ENCODE assay signal across 27 cellular contexts in the genomic region with DNA sequence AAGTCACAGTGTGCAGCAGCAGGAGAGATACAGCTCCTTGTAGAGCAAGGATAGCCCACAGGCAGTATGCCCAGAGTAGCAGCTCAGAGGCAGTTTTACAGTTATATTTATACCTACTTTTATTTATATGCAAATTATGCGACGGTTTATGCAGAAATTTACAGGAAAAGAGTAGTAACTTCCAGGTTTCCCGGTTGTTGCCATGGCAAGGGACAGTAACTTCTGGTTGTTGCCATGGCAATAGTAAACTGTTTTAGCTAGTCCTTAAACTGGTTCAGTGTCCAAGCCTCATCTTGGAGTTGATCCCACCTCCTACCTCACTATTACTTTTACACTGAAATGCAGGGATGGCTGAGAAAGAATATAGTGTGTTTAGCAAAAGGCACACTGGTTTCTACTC.
A peak's percentile ranks its signal among the peaks of the same experiment; 100 is the strongest.
DNase-seq lines count a peak whose midpoint lies in the region; FAIRE-seq lines count a peak whose summit lies in the region.
"Had no signal": no experiment of that assay in that cellular context is flagged by ENCODE, and none has a peak within 500 bp of the region (broad histone marks: within the 10 kb centered on the region; RNA-seq: fewer than 3 reads in every experiment).

No MANE protein-coding gene starts in this region.

- no peak overlapping the region for H4K8ac ChIP-seq in mesendoderm (ENCODE audit: low read depth, low read length)

- no peaks in the 10 kb centered on the region for H3K79me2 ChIP-seq in GM23248 (ENCODE audit: insufficient read depth)
- H3K79me2 ChIP-seq in mesendoderm (ENCODE audit: control insufficient read depth, insufficient read depth, low read length), result no peaks in the 10 kb centered on the region
- H3K79me2 ChIP-seq: parathyroid adenoma had no signal

- H4K5ac ChIP-seq in mesendoderm (ENCODE audit: low read length), result no peak overlapping the region

- H3K27me3 ChIP-seq in GM23248 (replicated peaks; ENCODE audit: insufficient read depth) (0 out of 2 replicates have a peak, but pooled peaks cover 6% of the 10 kb centered on the region), mesendoderm (ENCODE audit: insufficient read depth, low read length, poor library complexity) (no peaks in the 10 kb centered on the region)
- H3K27me3 ChIP-seq: ascending aorta, right atrium auricular region, transverse colon had no signal

- H3K27ac ChIP-seq in GM23248, result no peak overlapping the region
- H3K27ac ChIP-seq in mesendoderm (ENCODE audit: low read depth, low read length), result no peak overlapping the region
- H3K27ac ChIP-seq: ascending aorta, parathyroid adenoma, right atrium auricular region, transverse colon had no signal

- no peaks in the 10 kb centered on the region for H4K20me1 ChIP-seq in GM23248 (ENCODE audit: insufficient read depth)

- H2BK15ac ChIP-seq in mesendoderm (replicated peaks; ENCODE audit: low read depth), result no peak overlapping the region

- H3K4me3 ChIP-seq in GM23248 (no peak overlapping the region), mesendoderm (ENCODE audit: low read length) (no peak overlapping the region)
- H3K4me3 ChIP-seq: ascending aorta, GM12878, right atrium auricular region, transverse colon had no signal

- no peaks in the 10 kb centered on the region for H3K9me3 ChIP-seq in GM23248 (ENCODE audit: low read depth)
- H3K9me3 ChIP-seq: ascending aorta, right atrium auricular region, SK-N-SH, transverse colon had no signal

- no peaks in the 10 kb centered on the region for H3K79me1 ChIP-seq in mesendoderm (ENCODE audit: low read length)

- no peaks in the 10 kb centered on the region for H3K36me3 ChIP-seq in GM23248 (ENCODE audit: low read depth)
- H3K36me3 ChIP-seq in mesendoderm (ENCODE audit: control insufficient read depth, insufficient read depth, low read length), result no peaks in the 10 kb centered on the region
- H3K36me3 ChIP-seq: ascending aorta, right atrium auricular region, transverse colon had no signal

- no peak overlapping the region for H3K56ac ChIP-seq in mesendoderm (ENCODE audit: low read length)

- H3K9ac ChIP-seq in GM23248, result no peak overlapping the region
- no peak overlapping the region for H3K9ac ChIP-seq in mesendoderm (ENCODE audit: low read length)
- H3K9ac ChIP-seq: parathyroid adenoma, SK-N-SH had no signal

- H3K4me1 ChIP-seq in GM23248 (ENCODE audit: insufficient read depth) (peaks cover under 1% of the 10 kb centered on the region), mesendoderm (ENCODE audit: control insufficient read depth, low read depth, low read length) (no peaks in the 10 kb centered on the region)
- H3K4me1 ChIP-seq: ascending aorta, parathyroid adenoma, right atrium auricular region, transverse colon had no signal

- no peak overlapping the region for H3K18ac ChIP-seq in mesendoderm (ENCODE audit: low read length)

- H2BK120ac ChIP-seq in mesendoderm (ENCODE audit: low read depth, low read length), result no peak overlapping the region

- no peak for FAIRE-seq in RCC 7860 (lab: Jason Lieb, UNC)
- FAIRE-seq: endothelial cell of umbilical vein, GM12878 had no signal

- H3K23ac ChIP-seq in mesendoderm (ENCODE audit: low read length), result no peak overlapping the region

- no peak overlapping the region for H3K4ac ChIP-seq in mesendoderm (ENCODE audit: low read depth, low read length)

- H2BK5ac ChIP-seq in mesendoderm (ENCODE audit: low read length), result no peak overlapping the region

- peak; percentile 18 for DNase-seq in GM23248
- DNase-seq in RCC 7860 (ENCODE audit: low spot score), result peak; percentile 22
- DNase-seq in fibroblast of gingiva (ENCODE audit: low read depth), result peak; percentile 39
- peak; percentile 14 for DNase-seq in mesendoderm
- DNase-seq in COLO829 (ENCODE audit: low spot score), result no peak
- no peak for DNase-seq in hepatic stellate cell (ENCODE audit: low spot score)
- DNase-seq in HPDE6-E6E7 (ENCODE audit: extremely low spot score), result no peak
- DNase-seq in activated CD4-positive, alpha-beta T cell treated with anti-CD3 and anti-CD28 coated beads, Interleukin-2, amount 50 U/mL, for 1 hour, result no peak
- DNase-seq: activated gamma-delta T cell; activated naive CD8-positive, alpha-beta T cell treated with anti-CD3 and anti-CD28 coated beads, Interleukin-2, amount 10 ng/mL, durations not matched to agents 7 days and 5 days; activated T-cell treated with anti-CD3 and anti-CD28 coated beads, Interleukin-2, amount 50 U/mL, for 24 hours; cerebellar nuclear complex; H7; mammary epithelial cell; NCI-H1417 treated with DMSO at 0.1 percent for 48 hours; NCI-H2081; NCI-H345; NCI-H748 treated with DMSO at 0.1 percent for 48 hours; SK-N-SH; stimulated activated CD4-positive, alpha-beta T cell treated with anti-CD3 and anti-CD28 coated beads, Interleukin-2, amount 100 ng/mL, for 24 hours; T-helper 17 cell; transverse colon had no signal

- H2AFZ ChIP-seq in GM23248, result no peak overlapping the region
- H2AFZ ChIP-seq: parathyroid adenoma had no signal

- in situ Hi-C loops in GM23248 (cut with MboI), result no loop called here

- WGBS in GM23248 (ENCODE audit: low coverage in 1 of 2, low lambda C conversion rate in 2 of 2, missing lambda C conversion rate in 2 of 2), 2 experiments, result 52 to 66% methylated on average over 3 of the region's 3 CpGs
- WGBS in mesendoderm (ENCODE audit: extremely low coverage, insufficient coverage, low lambda C conversion rate), result no CpG with 5 or more reads among the region's 3 CpGs

- no peaks in the 10 kb centered on the region for H3K9me2 ChIP-seq in GM23248 (ENCODE audit: insufficient read depth)
- H3K9me2 ChIP-seq: SK-N-SH had no signal

- no peak overlapping the region for H3K4me2 ChIP-seq in GM23248 (ENCODE audit: unreplicated experiment)
- H3K4me2 ChIP-seq in mesendoderm (ENCODE audit: low read length), result no peak overlapping the region
- H3K4me2 ChIP-seq: SK-N-SH had no signal

- H2AK5ac ChIP-seq in mesendoderm (ENCODE audit: low read length), result no peak overlapping the region

- H3F3A ChIP-seq in GM23248 (ENCODE audit: insufficient read depth), result 0 out of 2 replicates have a peak, but pooled peaks cover under 1% of the 10 kb centered on the region

Comparison
In these comparisons a context has a peak if more than half of its experiments do, and no peak if none do; other contexts are left out.
1. DNase-seq: peak in GM23248 (single experiment), RCC 7860 (single experiment), fibroblast of gingiva (single experiment) and mesendoderm (single experiment); none in COLO829 (single experiment), hepatic stellate cell (single experiment), HPDE6-E6E7 (single experiment) and activated CD4-positive, alpha-beta T cell treated with anti-CD3 and anti-CD28 coated beads, Interleukin-2, amount 50 U/mL, for 1 hour (single experiment).